9 cellular contexts compared by ENCODE assay signal in the genomic region with DNA sequence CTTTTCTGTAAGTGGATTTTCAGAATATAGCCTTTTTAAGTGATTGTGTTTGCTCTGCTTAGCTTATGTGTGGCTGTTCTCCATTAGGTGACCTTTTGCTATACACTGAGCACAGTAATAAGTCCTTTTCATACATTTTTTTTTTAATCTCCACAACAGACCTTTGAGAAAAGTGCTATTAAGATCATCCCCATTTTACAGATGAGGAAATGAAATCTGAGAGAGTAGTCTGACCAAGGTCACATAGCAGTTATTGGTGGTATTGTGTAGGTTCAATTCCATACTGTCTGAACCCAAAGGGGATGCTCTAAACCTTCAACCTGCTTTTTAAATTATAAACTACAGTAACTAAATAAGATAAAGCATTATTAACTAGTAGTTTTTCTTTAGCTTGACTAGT. TPM values are rescaled to one million over a fixed set of nuclear protein-coding genes. Genes with fewer than 3 reads are reported as not detected.
A peak's percentile ranks its signal among the peaks of the same experiment; 100 is the strongest.
DNase-seq lines count a peak whose midpoint lies in the region; ATAC-seq and TF ChIP-seq lines count a peak whose summit lies in the region.
"Had no signal": no experiment of that assay in that cellular context is flagged by ENCODE, and none has a peak within 500 bp of the region (broad histone marks: within the 10 kb centered on the region; RNA-seq: fewer than 3 reads in every experiment).

No MANE protein-coding gene starts in this region.

- H3K27me3 ChIP-seq in HUES6 (ENCODE audit: control insufficient read depth, insufficient read depth, low read length) = no peaks in the 10 kb centered on the region
- H3K27me3 ChIP-seq in mammary epithelial cell (ENCODE audit: insufficient read depth, low read length) = no peaks in the 10 kb centered on the region
- no peaks in the 10 kb centered on the region for H3K27me3 ChIP-seq in muscle layer of duodenum (ENCODE audit: low read depth, low read length)

- in situ Hi-C loops in mammary epithelial cell (cut with MboI; ENCODE audit: low sequenced_read_pairs in 2 of 2) = no loop called here

- H2AFZ ChIP-seq in mammary epithelial cell (ENCODE audit: low read depth, low read length) = no peak overlapping the region

- H3K9me3 ChIP-seq in HUES6 (ENCODE audit: control insufficient read depth, insufficient read depth, low read depth, low read length) (no peaks in the 10 kb centered on the region), mammary epithelial cell (replicated peaks; ENCODE audit: insufficient read depth, low read length) (no peaks in the 10 kb centered on the region), muscle layer of duodenum (ENCODE audit: control insufficient read depth in 1 of 2, low read length in 2 of 2) (no peaks in the 10 kb centered on the region)

- peak overlapping the region; percentile 93 for H3K4me3 ChIP-seq in AG04449 (ENCODE audit: low read depth, low read length)
- peak overlapping the region; percentile 84 for H3K4me3 ChIP-seq in HUES6 (ENCODE audit: low read depth, low read length)
- H3K4me3 ChIP-seq in mammary epithelial cell (replicated peaks in 1 of 3; ENCODE audit: insufficient read depth in 1 of 3, low read depth in 2 of 3, low read length in 3 of 3) = peak overlapping the region; percentile 79 to 87 (median 80)
- peak overlapping the region; percentile 76 to 97 for H3K4me3 ChIP-seq in muscle layer of duodenum (ENCODE audit: low read depth in 1 of 2, low read length in 2 of 2)

- peak overlapping the region; percentile 93 for H3K4me2 ChIP-seq in mammary epithelial cell (ENCODE audit: insufficient read depth, low read depth, low read length)

- H3K79me2 ChIP-seq in mammary epithelial cell (ENCODE audit: insufficient read depth, low read length) = peaks cover 67% of the 10 kb centered on the region

- peak overlapping the region; percentile 97 for H3K9ac ChIP-seq in HUES6 (ENCODE audit: low read length)
- H3K9ac ChIP-seq in mammary epithelial cell (ENCODE audit: insufficient read depth, low read length) = peak overlapping the region; percentile 97

- CTCF ChIA-PET in AG04449 (lab: Yijun Ruan, JAX) = interaction anchor here (1.2 to 3.3 kb wide), 4 partner anchors 8 to 159 kb away, joined by 3 to 41 read pairs (median 19); no protein-coding TSS in a partner anchor
- CTCF ChIA-PET in mammary epithelial cell (lab: Charles Lee; ENCODE audit: low non-redundant PET) = interaction anchor here (0.6 kb wide), 1 partner anchor 1944 kb away, joined by 4 read pairs; no protein-coding TSS in a partner anchor

- POLR2A ChIA-PET in AG04449 (lab: Yijun Ruan, JAX) = no interaction called here

- ATAC-seq in HG02973 (IDR thresholded peaks at IDR 0.05; ENCODE audit: unreplicated experiment) = no peak

- DNase-seq in AG04449 (ENCODE audit: low read depth, low spot score) (no peak), mammary epithelial cell (no peak), NCI-H526 treated with DMSO at 0.1 percent for 48 hours (lab: John Stamatoyannopoulos, UW) (no peak), AG20443 (ENCODE audit: low spot score) (no peak)
- DNase-seq in stimulated activated CD4-positive, alpha-beta T cell treated with anti-CD3 and anti-CD28 coated beads, Interleukin-4, amount 100 ng/mL, for 4 hours = no peak
- DNase-seq: stimulated activated naive CD4-positive, alpha-beta T cell treated with Interleukin-2 at 50 U/mL for 16 hours had no signal

- TF ChIP-seq CTCF in AG04449 (IDR thresholded peaks at IDR 0.05; ENCODE audit: insufficient read depth, low read length, missing control alignments) (no peak), mammary epithelial cell (conservative IDR thresholded peaks at IDR 0.05 in 1 of 2, IDR thresholded peaks at IDR 0.05 in 1 of 2; ENCODE audit: extremely low read depth in 1 of 2, insufficient read depth in 1 of 2, low read depth in 1 of 2, low read length in 2 of 2) (no peak)

- no TSS peak for BruUV-seq in mammary epithelial cell (replicated peaks; lab: Mats Ljungman, UMichigan)

- dilution Hi-C loops in mammary epithelial cell (cut with HindIII; ENCODE audit: low sequenced_read_pairs) = no loop called here

- H3K4me1 ChIP-seq in HUES6 (ENCODE audit: control insufficient read depth, insufficient read depth, low read length) = peaks cover 18% of the 10 kb centered on the region
- H3K4me1 ChIP-seq in mammary epithelial cell (ENCODE audit: insufficient read depth, low read length) = peaks cover 13% of the 10 kb centered on the region
- H3K4me1 ChIP-seq in muscle layer of duodenum (ENCODE audit: control insufficient read depth in 1 of 2, insufficient read depth in 2 of 2, low read length in 2 of 2) = peaks cover 18 to 41% of the 10 kb centered on the region in 2 donors

- peaks cover 11% of the 10 kb centered on the region for H3K36me3 ChIP-seq in HUES6 (ENCODE audit: control insufficient read depth, insufficient read depth, low read length)
- H3K36me3 ChIP-seq in mammary epithelial cell (ENCODE audit: insufficient read depth, low read length) = peaks cover 6% of the 10 kb centered on the region
- peaks cover 0 to 12% of the 10 kb centered on the region in 2 donors for H3K36me3 ChIP-seq in muscle layer of duodenum (ENCODE audit: control insufficient read depth in 1 of 2, insufficient read depth in 2 of 2, low read length in 2 of 2)

- peaks cover 36% of the 10 kb centered on the region for H4K20me1 ChIP-seq in mammary epithelial cell (ENCODE audit: insufficient read depth, low read length)

- H3K27ac ChIP-seq in HUES6 (ENCODE audit: low read depth, low read length) (no peak overlapping the region), mammary epithelial cell (ENCODE audit: insufficient read depth, low read depth, low read length) (peak overlapping the region; percentile 95), muscle layer of duodenum (ENCODE audit: low read length) (peak overlapping the region; percentile 93)

- intact Hi-C loops in mammary epithelial cell (cut with micrococcal nuclease) = loop anchor here (5.0 kb wide), 1 partner anchor 240 kb away; a partner anchor contains a TSS

RNA-seq across cellular contexts. Expression of a gene that starts 1.7 kb away (rescaled TPM):
- total RNA-seq in mammary epithelial cell = 100 to 1,000 TPM in 1 of 2 donors, 10 to 100 TPM in 1; 56.3 to 177 TPM
- polyA plus RNA-seq in mammary epithelial cell = 49.5 TPM
- polyA minus RNA-seq in mammary epithelial cell = 165 TPM
